ENCODE assay signal across 1 cellular context in genomic region chr19:15222738-15223648, GRCh38.
A peak's percentile ranks its signal among the peaks of the same experiment; 100 is the strongest.
TF ChIP-seq lines count a peak whose summit lies in the region.

No MANE protein-coding gene starts in this region.

TF ChIP-seq in K562, 482 proteins besides CTCF, POLR2A, EP300 and RAD21 (continued from another document and continues in another):
- TF ChIP-seq ARID4B (CRISPR knock-in tag; IDR thresholded peaks at IDR 0.05), result no peak
- peak; percentile 77 for TF ChIP-seq ELF1 (tag; IDR thresholded peaks at IDR 0.05)
- TF ChIP-seq NUFIP1 (IDR thresholded peaks at IDR 0.05; ENCODE audit: partially characterized antibody), result no peak
- no peak for TF ChIP-seq ZNF23 (CRISPR knock-in tag; IDR thresholded peaks at IDR 0.05)
- TF ChIP-seq RNF2 (IDR thresholded peaks at IDR 0.05), result no peak
- peak in 1 of 2 experiments; percentile 65; a peak in 1 of 4 replicates for TF ChIP-seq RCOR1 (IDR thresholded peaks at IDR 0.05; ENCODE audit: borderline replicate concordance in 1 of 2, low read depth in 2 of 2, low read length in 2 of 2)
- TF ChIP-seq MCM5 (IDR thresholded peaks at IDR 0.05; ENCODE audit: low read depth), result no peak
- no peak for TF ChIP-seq ZNF589 (CRISPR knock-in tag; IDR thresholded peaks at IDR 0.05; ENCODE audit: low read depth)
- no peak for TF ChIP-seq ZNF583 (CRISPR knock-in tag; IDR thresholded peaks at IDR 0.05)
- TF ChIP-seq ZNF318 (IDR thresholded peaks at IDR 0.05; ENCODE audit: borderline replicate concordance in 1 of 2, low read depth in 1 of 2), result no peak
- no peak for TF ChIP-seq GABPB1 (CRISPR knock-in tag; IDR thresholded peaks at IDR 0.05)
- TF ChIP-seq CHD2 (IDR thresholded peaks at IDR 0.05; ENCODE audit: low read depth, low read length), result peak; percentile 43; the same call in 1 of the 2 replicates
- no peak for TF ChIP-seq ATF7 (IDR thresholded peaks at IDR 0.05)
- TF ChIP-seq BCOR (IDR thresholded peaks at IDR 0.05), result peak; percentile 51; the same call in 1 of the 2 replicates
- TF ChIP-seq ZBTB7A (IDR thresholded peaks at IDR 0.05; ENCODE audit: borderline replicate concordance, control insufficient read depth, low read depth, low read length), result peak; percentile 76
- TF ChIP-seq ILK (tag; IDR thresholded peaks at IDR 0.05; ENCODE audit: borderline replicate concordance, low read depth), result no peak
- TF ChIP-seq ZFP91 (CRISPR knock-in tag; IDR thresholded peaks at IDR 0.05), result no peak
- no peak for TF ChIP-seq ZNF696 (CRISPR knock-in tag; conservative IDR thresholded peaks at IDR 0.05)
- TF ChIP-seq XRCC5 (IDR thresholded peaks at IDR 0.05; ENCODE audit: low read depth, low read length), result no peak
- no peak for TF ChIP-seq MEIS2 (IDR thresholded peaks at IDR 0.05; ENCODE audit: partially characterized antibody)
- no peak for TF ChIP-seq FOXM1 (IDR thresholded peaks at IDR 0.05; ENCODE audit: low read depth)
- TF ChIP-seq FOXM1 (CRISPR knock-in tag; IDR thresholded peaks at IDR 0.05; ENCODE audit: low read depth), result no peak
- TF ChIP-seq BACH1 (tag; IDR thresholded peaks at IDR 0.05), result no peak
- no peak for TF ChIP-seq ATF2 (CRISPR knock-in tag; IDR thresholded peaks at IDR 0.05)
- no peak for TF ChIP-seq E2F3 (CRISPR knock-in tag; IDR thresholded peaks at IDR 0.05)
- no peak for TF ChIP-seq RAD51 (IDR thresholded peaks at IDR 0.05; ENCODE audit: borderline replicate concordance, low read depth)
- TF ChIP-seq THRAP3 (IDR thresholded peaks at IDR 0.05; ENCODE audit: borderline replicate concordance), result no peak
- TF ChIP-seq VEZF1 (CRISPR knock-in tag; IDR thresholded peaks at IDR 0.05), result peak; percentile 78
- TF ChIP-seq ELF4 (CRISPR knock-in tag; IDR thresholded peaks at IDR 0.05), result no peak
- TF ChIP-seq NBN (IDR thresholded peaks at IDR 0.05; ENCODE audit: low read depth), result no peak
- TF ChIP-seq JUN (IDR thresholded peaks at IDR 0.05; ENCODE audit: borderline replicate concordance, low read depth, low read length), result no peak
- no peak for TF ChIP-seq JUN (CRISPR knock-in tag; IDR thresholded peaks at IDR 0.05; ENCODE audit: borderline replicate concordance)
- TF ChIP-seq PML (IDR thresholded peaks at IDR 0.05; ENCODE audit: low read length), result no peak
- TF ChIP-seq SRSF1 (IDR thresholded peaks at IDR 0.05; ENCODE audit: low read depth, low read length), result no peak
- no peak for TF ChIP-seq CBX2 (IDR thresholded peaks at IDR 0.05; ENCODE audit: insufficient read depth, low read length, poor library complexity, severe bottlenecking)
- TF ChIP-seq SMAD2 (IDR thresholded peaks at IDR 0.05; ENCODE audit: low read depth, low read length), result no peak
- TF ChIP-seq HMG20B (CRISPR knock-in tag; IDR thresholded peaks at IDR 0.05), result no peak
- no peak for TF ChIP-seq POU5F1 (IDR thresholded peaks at IDR 0.05; ENCODE audit: borderline replicate concordance, low read depth, low read length, partially characterized antibody)
- no peak for TF ChIP-seq SAFB2 (IDR thresholded peaks at IDR 0.05; ENCODE audit: borderline replicate concordance, low read depth, low read length, severe bottlenecking)
- no peak for TF ChIP-seq ZNF197 (CRISPR knock-in tag; IDR thresholded peaks at IDR 0.05; ENCODE audit: low read depth)
- peak in 1 of 2 experiments; percentile 55; a peak in 1 of 4 replicates for TF ChIP-seq MNT (conservative IDR thresholded peaks at IDR 0.05)
- no peak for TF ChIP-seq MLX (CRISPR knock-in tag; conservative IDR thresholded peaks at IDR 0.05)
